ENCODE assay signal across 8 cellular contexts in the genomic region with DNA sequence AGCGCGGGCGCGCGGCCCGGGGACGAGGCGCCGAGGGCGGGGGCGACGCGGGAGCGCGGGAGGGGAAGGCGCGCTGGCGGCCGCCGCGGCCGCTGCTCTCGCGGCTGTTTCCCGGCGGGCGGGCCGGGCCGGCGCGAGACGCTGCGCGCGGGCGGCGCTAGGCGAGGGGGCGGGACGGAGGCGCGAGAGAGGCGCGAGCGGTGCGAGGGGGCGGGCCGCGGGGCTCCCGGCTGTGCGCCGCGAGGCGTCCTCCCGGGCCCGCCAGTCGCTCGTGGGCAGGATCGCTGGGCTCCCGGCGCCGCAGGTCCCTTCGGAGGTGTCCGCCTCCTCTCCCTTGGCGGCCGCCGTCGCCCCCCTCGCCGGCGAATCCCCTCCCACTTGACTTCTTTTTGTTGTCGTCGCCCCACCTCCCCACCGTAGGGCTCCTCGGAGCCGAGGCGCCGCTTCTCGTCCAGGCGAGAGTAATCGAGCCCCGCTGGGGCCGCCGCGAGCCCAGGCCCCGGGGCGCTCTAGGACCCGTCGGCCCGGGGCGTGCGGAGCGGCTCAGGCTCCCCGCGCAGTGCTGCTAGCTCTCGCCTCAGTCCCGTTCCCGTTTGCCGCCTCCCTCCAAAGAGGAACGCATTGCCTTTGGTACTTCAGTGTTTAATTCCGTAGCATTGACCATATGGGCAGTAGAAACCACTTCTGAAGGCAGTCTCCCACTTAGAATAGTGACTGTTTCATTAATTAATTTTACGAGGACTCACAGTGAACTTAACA. TPM values are rescaled to one million over a fixed set of nuclear protein-coding genes. Genes with fewer than 3 reads are reported as not detected.
A peak's percentile ranks its signal among the peaks of the same experiment; 100 is the strongest.
DNase-seq lines count a peak whose midpoint lies in the region; ATAC-seq, FAIRE-seq and TF ChIP-seq lines count a peak whose summit lies in the region.

A gene (minus strand): TSS at position 110 of the 759 bp plus-strand sequence. CDS start 330 bp downstream, outside the sequence.

- intact Hi-C loops in activated T-helper 1 cell treated with anti-CD3 and anti-CD28 coated beads, Interleukin-12 subunit alpha, Interleukin-12 subunit beta, Interleukin-2, Interleukin-4 antibody, amounts not matched to agents 30 ng/mL and 10 ng/mL and 1 ng/mL, durations not matched to agents 14 hours and 24 hours and 36 hours (cut with micrococcal nuclease): loop anchor here (1.0 to 10.0 kb wide), 10 partner anchors 17 to 385 kb away; a partner anchor contains a TSS
- intact Hi-C loops in naive thymus-derived CD4-positive, alpha-beta T cell (cut with micrococcal nuclease): loop anchor here (1.0 to 5.0 kb wide), 17 partner anchors 13 to 1535 kb away; a partner anchor contains a TSS

- POLR2A ChIA-PET in naive thymus-derived CD4-positive, alpha-beta T cell (lab: Charles Lee): interaction anchor here (0.8 to 5.9 kb wide), 21 partner anchors 8 to 140 kb away, joined by 3 to 101 read pairs (median 4); a partner anchor contains a TSS

- H3K27ac ChIP-seq in KMS-11: peak within 1 kb of the TSS; percentile 84
- H3K27ac ChIP-seq in naive thymus-derived CD4-positive, alpha-beta T cell (ENCODE audit: low read depth, low read length): peak within 1 kb of the TSS; percentile 94

- peaks cover 63% of the 10 kb centered on the region for H3K4me1 Mint-ChIP-seq in activated T-helper 1 cell treated with anti-CD3 and anti-CD28 coated beads, Interleukin-12 subunit alpha, Interleukin-12 subunit beta, Interleukin-2, Interleukin-4 antibody, amounts not matched to agents 30 ng/mL and 10 ng/mL and 1 ng/mL, durations not matched to agents 14 hours and 24 hours and 36 hours (ENCODE audit: low read depth)
- H3K4me1 Mint-ChIP-seq in naive thymus-derived CD4-positive, alpha-beta T cell: peaks cover 31 to 58% (median 45%) of the 10 kb centered on the region in 7 donors
- H3K4me1 Mint-ChIP-seq in stimulated activated naive B cell treated with anti-CD40 and anti-IgM and Interleukin-4, amounts not matched to agents 10 μg/mL and 1 μg/mL and 100 μg/mL, for 72 hours: peaks cover 14 to 46% of the 10 kb centered on the region in 2 donors

- no peaks in the 10 kb centered on the region for H3K36me3 ChIP-seq in KMS-11 (ENCODE audit: insufficient read depth)
- H3K36me3 ChIP-seq in naive thymus-derived CD4-positive, alpha-beta T cell (ENCODE audit: control insufficient read depth in 2 of 3, insufficient read depth in 3 of 3, low read length in 3 of 3): no peaks in the 10 kb centered on the region

- no peaks in the 10 kb centered on the region for H3K27me3 Mint-ChIP-seq in activated T-helper 1 cell treated with anti-CD3 and anti-CD28 coated beads, Interleukin-12 subunit alpha, Interleukin-12 subunit beta, Interleukin-2, Interleukin-4 antibody, amounts not matched to agents 30 ng/mL and 10 ng/mL and 1 ng/mL, durations not matched to agents 14 hours and 24 hours and 36 hours (ENCODE audit: insufficient read depth)
- H3K27me3 Mint-ChIP-seq in naive thymus-derived CD4-positive, alpha-beta T cell: no peaks in the 10 kb centered on the region
- H3K27me3 Mint-ChIP-seq in stimulated activated naive B cell treated with anti-CD40 and anti-IgM and Interleukin-4, amounts not matched to agents 10 μg/mL and 1 μg/mL and 100 μg/mL, for 72 hours: no peaks in the 10 kb centered on the region

- H3K9me3 Mint-ChIP-seq in activated T-helper 1 cell treated with anti-CD3 and anti-CD28 coated beads, Interleukin-12 subunit alpha, Interleukin-12 subunit beta, Interleukin-2, Interleukin-4 antibody, amounts not matched to agents 30 ng/mL and 10 ng/mL and 1 ng/mL, durations not matched to agents 14 hours and 24 hours and 36 hours: peaks cover 4% of the 10 kb centered on the region
- peaks cover 0 to 4% (median 0%) of the 10 kb centered on the region in 11 donors for H3K9me3 Mint-ChIP-seq in naive thymus-derived CD4-positive, alpha-beta T cell
- H3K9me3 Mint-ChIP-seq in stimulated activated naive B cell treated with anti-CD40 and anti-IgM and Interleukin-4, amounts not matched to agents 10 μg/mL and 1 μg/mL and 100 μg/mL, for 72 hours: peaks cover 0 to 4% of the 10 kb centered on the region in 2 donors

- peak; percentile 79 for ATAC-seq in GM21737 (IDR thresholded peaks at IDR 0.05; ENCODE audit: unreplicated experiment)
- ATAC-seq in naive thymus-derived CD4-positive, alpha-beta T cell: peak; percentile 90
- ATAC-seq in stimulated activated naive B cell treated with anti-CD40 and anti-IgM and Interleukin-4, amounts not matched to agents 10 μg/mL and 1 μg/mL and 100 μg/mL, for 72 hours (replicated peaks): peak; percentile 82 to 87

- H3K4me3 Mint-ChIP-seq in activated T-helper 1 cell treated with anti-CD3 and anti-CD28 coated beads, Interleukin-12 subunit alpha, Interleukin-12 subunit beta, Interleukin-2, Interleukin-4 antibody, amounts not matched to agents 30 ng/mL and 10 ng/mL and 1 ng/mL, durations not matched to agents 14 hours and 24 hours and 36 hours: peak within 1 kb of the TSS; percentile 93
- peak within 1 kb of the TSS; percentile 91 to 100 (median 98) for H3K4me3 Mint-ChIP-seq in naive thymus-derived CD4-positive, alpha-beta T cell
- H3K4me3 Mint-ChIP-seq in stimulated activated naive B cell treated with anti-CD40 and anti-IgM and Interleukin-4, amounts not matched to agents 10 μg/mL and 1 μg/mL and 100 μg/mL, for 72 hours: peak within 1 kb of the TSS; percentile 87

- H3K4me2 ChIP-seq in KMS-11: peak within 1 kb of the TSS; percentile 77

- no peak within 1 kb of the TSS for H3K4me3 ChIP-seq in KMS-11 (IDR thresholded peaks at IDR 0.05; ENCODE audit: insufficient read depth, low read depth, low read length)
- peak within 1 kb of the TSS; percentile 85 for H3K4me3 ChIP-seq in naive thymus-derived CD4-positive, alpha-beta T cell (ENCODE audit: low read length)

- FAIRE-seq in RCC 7860 (lab: Jason Lieb, UNC): no peak

- DNase-seq in DMS79 treated with DMSO at 0.1 percent for 48 hours (lab: John Stamatoyannopoulos, UW): peak; percentile 46
- peak; percentile 67 for DNase-seq in RCC 7860 (ENCODE audit: low spot score)
- DNase-seq in activated T-helper 1 cell treated with anti-CD3 and anti-CD28 coated beads, Interleukin-12 subunit alpha, Interleukin-12 subunit beta, Interleukin-2, Interleukin-4 antibody, amounts not matched to agents 30 ng/mL and 10 ng/mL and 1 ng/mL, durations not matched to agents 14 hours and 24 hours and 36 hours (ENCODE audit: low spot score): peak; percentile 86
- DNase-seq in fibroblast of gingiva (ENCODE audit: low read depth): peak; percentile 94
- peak; percentile 86 to 92 (median 90) for DNase-seq in naive thymus-derived CD4-positive, alpha-beta T cell
- DNase-seq in stimulated activated naive B cell treated with anti-CD40 and anti-IgM and Interleukin-4, amounts not matched to agents 10 μg/mL and 1 μg/mL and 100 μg/mL, for 72 hours: peak; percentile 84

- CTCF ChIA-PET in naive thymus-derived CD4-positive, alpha-beta T cell (lab: Charles Lee): interaction anchor here (0.9 to 3.0 kb wide), 9 partner anchors 12 to 137 kb away, joined by 3 to 12 read pairs (median 3); a partner anchor contains a TSS

- H3K27ac Mint-ChIP-seq in activated T-helper 1 cell treated with anti-CD3 and anti-CD28 coated beads, Interleukin-12 subunit alpha, Interleukin-12 subunit beta, Interleukin-2, Interleukin-4 antibody, amounts not matched to agents 30 ng/mL and 10 ng/mL and 1 ng/mL, durations not matched to agents 14 hours and 24 hours and 36 hours: peak within 1 kb of the TSS; percentile 96
- H3K27ac Mint-ChIP-seq in naive thymus-derived CD4-positive, alpha-beta T cell: peak within 1 kb of the TSS; percentile 93 to 99 (median 98)
- H3K27ac Mint-ChIP-seq in stimulated activated naive B cell treated with anti-CD40 and anti-IgM and Interleukin-4, amounts not matched to agents 10 μg/mL and 1 μg/mL and 100 μg/mL, for 72 hours: peak within 1 kb of the TSS; percentile 93

- no peaks in the 10 kb centered on the region for H3K9me3 ChIP-seq in naive thymus-derived CD4-positive, alpha-beta T cell (ENCODE audit: control insufficient read depth in 2 of 3, low read length in 3 of 3)

- peaks cover 40% of the 10 kb centered on the region for H3K79me2 ChIP-seq in KMS-11 (ENCODE audit: insufficient read depth, low read depth)

- H3K4me1 ChIP-seq in KMS-11 (ENCODE audit: low read depth, poor library complexity, severe bottlenecking): peaks cover 44% of the 10 kb centered on the region
- peaks cover 12 to 15% of the 10 kb centered on the region in 2 donors for H3K4me1 ChIP-seq in naive thymus-derived CD4-positive, alpha-beta T cell (ENCODE audit: control insufficient read depth in 2 of 2, insufficient read depth in 2 of 2, low read length in 2 of 2)

- H2AFZ ChIP-seq in KMS-11 (ENCODE audit: low read depth): peak within 1 kb of the TSS; percentile 80

- TF ChIP-seq CTCF in KMS-11 (conservative IDR thresholded peaks at IDR 0.05; ENCODE audit: low read depth, low read length): no peak

- peak within 1 kb of the TSS; percentile 77 for H3K9ac ChIP-seq in KMS-11

- 0 out of 2 replicates have a peak, but pooled peaks cover 7% of the 10 kb centered on the region for H4K20me1 ChIP-seq in KMS-11 (ENCODE audit: insufficient read depth)

- peaks cover 8% of the 10 kb centered on the region for H3K36me3 Mint-ChIP-seq in activated T-helper 1 cell treated with anti-CD3 and anti-CD28 coated beads, Interleukin-12 subunit alpha, Interleukin-12 subunit beta, Interleukin-2, Interleukin-4 antibody, amounts not matched to agents 30 ng/mL and 10 ng/mL and 1 ng/mL, durations not matched to agents 14 hours and 24 hours and 36 hours (ENCODE audit: low read depth)
- H3K36me3 Mint-ChIP-seq in naive thymus-derived CD4-positive, alpha-beta T cell: peaks cover 0 to 13% (median 4%) of the 10 kb centered on the region in 5 donors
- peaks cover 2 to 13% of the 10 kb centered on the region in 2 donors for H3K36me3 Mint-ChIP-seq in stimulated activated naive B cell treated with anti-CD40 and anti-IgM and Interleukin-4, amounts not matched to agents 10 μg/mL and 1 μg/mL and 100 μg/mL, for 72 hours

- H3K27me3 ChIP-seq in KMS-11 (ENCODE audit: insufficient read depth, low read depth): no peaks in the 10 kb centered on the region
- H3K27me3 ChIP-seq in naive thymus-derived CD4-positive, alpha-beta T cell (ENCODE audit: control insufficient read depth in 2 of 2, insufficient read depth in 2 of 2, low read length in 2 of 2): no peaks in the 10 kb centered on the region

RNA-seq across cellular contexts. Expression of the gene that starts here (rescaled TPM):
- 58.4 and 60.1 TPM in 2 replicates for total RNA-seq in activated T-helper 1 cell treated with anti-CD3 and anti-CD28 coated beads, Interleukin-12 subunit alpha, Interleukin-12 subunit beta, Interleukin-2, Interleukin-4 antibody, amounts not matched to agents 30 ng/mL and 10 ng/mL and 1 ng/mL, durations not matched to agents 14 hours and 24 hours and 36 hours
- total RNA-seq in naive thymus-derived CD4-positive, alpha-beta T cell: 10 to 100 TPM; 45.4 to 56.9 (median 49.2) TPM
- 1 to 10 TPM; 2.7 to 3.5 TPM for polyA plus RNA-seq in naive thymus-derived CD4-positive, alpha-beta T cell
